Comparison of ENCODE assay signal across 7 cellular contexts in the genomic region with DNA sequence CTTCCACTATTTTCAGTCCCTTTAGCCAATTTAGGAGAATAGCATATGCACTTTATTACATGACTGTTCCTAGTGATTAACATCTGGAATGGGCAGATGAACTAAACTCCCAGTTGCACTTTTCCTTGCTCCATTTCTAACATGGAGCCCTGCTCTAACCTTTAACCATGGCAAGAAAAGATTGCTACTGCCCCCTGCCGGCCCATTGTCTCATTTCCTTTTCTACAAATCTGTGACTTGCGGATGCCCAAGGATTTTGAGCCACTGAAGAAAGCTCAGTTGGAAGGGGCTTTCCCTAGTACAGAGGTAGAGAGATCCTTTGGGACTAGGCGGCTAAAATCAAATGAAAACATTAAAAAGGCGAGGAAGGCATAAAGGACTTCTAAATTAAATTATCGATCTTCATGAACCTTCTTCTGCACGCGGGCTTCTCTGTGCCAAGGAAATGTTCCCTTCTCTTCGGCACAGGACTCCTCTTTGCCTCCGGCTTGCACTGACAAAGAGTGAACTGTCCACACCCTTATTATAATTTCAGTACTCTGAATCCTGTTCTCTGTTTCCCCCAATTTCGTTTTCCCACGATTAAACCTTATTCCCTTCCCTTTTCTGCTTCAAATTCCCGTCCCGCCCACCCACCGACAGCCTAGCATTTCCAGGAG. TPM values are rescaled to one million over a fixed set of nuclear protein-coding genes. Genes with fewer than 3 reads are reported as not detected.
DNase-seq lines count a peak whose midpoint lies in the region; ATAC-seq lines count a peak whose summit lies in the region.

No MANE protein-coding gene starts in this region.

- H3K9ac ChIP-seq in HUES64 (ENCODE audit: low read depth, low read length): no peak overlapping the region

- 9% methylated on average over 13 of the region's 14 CpGs for WGBS in HUES64

- no peak for ATAC-seq in HG02571 (IDR thresholded peaks at IDR 0.05; ENCODE audit: unreplicated experiment)

- H3K27ac ChIP-seq in HUES64 (ENCODE audit: low read depth, low read length): no peak overlapping the region

- no peaks in the 10 kb centered on the region for H3K27me3 ChIP-seq in HUES64 (ENCODE audit: insufficient read depth, low read length)

- H3K36me3 ChIP-seq in HUES64 (ENCODE audit: insufficient read depth, low read length): no peaks in the 10 kb centered on the region

- 0 out of 2 replicates have a peak, but pooled peaks cover 8% of the 10 kb centered on the region for H3K4me1 ChIP-seq in HUES64 (ENCODE audit: insufficient read depth, low read length)

- no peaks in the 10 kb centered on the region for H3K9me3 ChIP-seq in HUES64 (ENCODE audit: insufficient read depth, low read depth, low read length)

- H3K4me3 ChIP-seq in HUES64 (ENCODE audit: low read length): peak overlapping the region; percentile 41

- DNase-seq in GM04504 (ENCODE audit: low read depth): peak; percentile 45
- peak; percentile 41 for DNase-seq in RKO (ENCODE audit: low spot score)
- DNase-seq in amygdala (lab: John Stamatoyannopoulos, UW): peak in 46 of 56 donors; percentile 0 to 74 (median 8)
- peak; percentile 2 for DNase-seq in iPS DF 19.7 (ENCODE audit: low read depth, low spot score)
- peak; percentile 2 for DNase-seq in smooth muscle cell of the brain vasculature (ENCODE audit: low read depth, low spot score)

RNA-seq across cellular contexts. Expression of gene GLRA2, which starts 0.6 kb away (rescaled TPM):
- 0.20 TPM for polyA plus RNA-seq in HUES64 (2013, experiment 1 of 2)
- polyA plus RNA-seq in HUES64 (2013, experiment 2 of 2): 0.25 TPM
